In genomic region chr10:73358331-73359279, GRCh38 we compare ENCODE assay signal across 8 cellular contexts. TPM values are rescaled to one million over a fixed set of nuclear protein-coding genes. Genes with fewer than 3 reads are reported as not detected.
DNase-seq lines count a peak whose midpoint lies in the region; ATAC-seq and TF ChIP-seq lines count a peak whose summit lies in the region.

Gene CFAP70 (minus strand): TSS chr10:73358864. CDS start chr10:73354796, 4,068 bp downstream.

- peaks cover 6 to 10% of the 10 kb centered on the region in 2 donors for H3K4me1 ChIP-seq in duodenal mucosa (ENCODE audit: control insufficient read depth in 1 of 2, insufficient read depth in 2 of 2, low read length in 2 of 2)
- H3K4me1 ChIP-seq in liver (ENCODE audit: control insufficient read depth in 4 of 4, insufficient read depth in 4 of 4, low read length in 3 of 4): peaks cover 0 to 15% (median 5%) of the 10 kb centered on the region in 4 donors

- TF ChIP-seq CTCF in liver (IDR thresholded peaks at IDR 0.05; ENCODE audit: low read depth, low read length, missing input control): no peak

- no peak for TF ChIP-seq RAD21 in liver (IDR thresholded peaks at IDR 0.05)

- ATAC-seq in GM19372 (IDR thresholded peaks at IDR 0.05; ENCODE audit: low read depth, unreplicated experiment) (peak; percentile 96), HG03558 (IDR thresholded peaks at IDR 0.05; ENCODE audit: extremely low read depth, unreplicated experiment) (peak; percentile 71)

- H3K9me3 ChIP-seq in duodenal mucosa (ENCODE audit: control insufficient read depth in 1 of 2, low read length in 2 of 2): no peaks in the 10 kb centered on the region
- no peaks in the 10 kb centered on the region for H3K9me3 ChIP-seq in liver (ENCODE audit: control insufficient read depth in 4 of 4, low read length in 3 of 4)

- H3K27ac ChIP-seq in duodenal mucosa (ENCODE audit: low read depth, low read length): no peak within 1 kb of the TSS
- no peak within 1 kb of the TSS for H3K27ac ChIP-seq in liver (ENCODE audit: low read depth in 1 of 2, low read length in 2 of 2)

- 1% methylated on average over 45 of the region's 45 CpGs for WGBS in liver

- H3K9ac ChIP-seq in duodenal mucosa (ENCODE audit: low read depth in 1 of 2, low read length in 2 of 2): peak within 1 kb of the TSS; percentile 67 to 73
- peak within 1 kb of the TSS; percentile 59 to 93 for H3K9ac ChIP-seq in liver (ENCODE audit: low read depth in 1 of 2, low read length in 2 of 2)

- H3K36me3 ChIP-seq in duodenal mucosa (ENCODE audit: control insufficient read depth in 1 of 2, insufficient read depth in 2 of 2, low read length in 2 of 2): peaks cover 0 to 4% of the 10 kb centered on the region in 2 donors
- no peaks in the 10 kb centered on the region for H3K36me3 ChIP-seq in liver (ENCODE audit: control insufficient read depth in 4 of 4, insufficient read depth in 3 of 4, low read depth in 1 of 4, low read length in 3 of 4)

- no peaks in the 10 kb centered on the region for H3K27me3 ChIP-seq in duodenal mucosa (ENCODE audit: control insufficient read depth in 1 of 2, insufficient read depth in 2 of 2, low read length in 2 of 2)
- no peaks in the 10 kb centered on the region for H3K27me3 ChIP-seq in liver (ENCODE audit: control insufficient read depth in 4 of 4, insufficient read depth in 4 of 4, low read length in 3 of 4)

- DNase-seq in C1 segment of cervical spinal cord (lab: John Stamatoyannopoulos, UW) (peak; percentile 22 to 97 (median 74)), NCI-H774 (lab: John Stamatoyannopoulos, UW) (peak; percentile 97)
- DNase-seq in activated CD4-positive, alpha-beta T cell treated with anti-CD3 and anti-CD28 coated beads, Interleukin-2, amount 50 U/mL, for 48 hours: peak; percentile 90 to 91
- DNase-seq in stimulated activated CD4-positive, alpha-beta T cell treated with anti-CD3 and anti-CD28 coated beads, Interleukin-2, amount 100 ng/mL, for 48 hours: peak; percentile 81 to 84

- H3K4me3 ChIP-seq in duodenal mucosa (ENCODE audit: low read depth in 1 of 2, low read length in 2 of 2) (peak within 1 kb of the TSS; percentile 80 to 87), liver (ENCODE audit: low read depth in 1 of 3, low read length in 3 of 3) (peak within 1 kb of the TSS; percentile 70 to 87 (median 83))

TF ChIP-seq in liver, 16 proteins besides CTCF, POLR2A, EP300 and RAD21:
- TF ChIP-seq FOXA1 (IDR thresholded peaks at IDR 0.05) (no peak), RXRA (IDR thresholded peaks at IDR 0.05) (no peak), YY1 (IDR thresholded peaks at IDR 0.05) (peak; percentile 68), TAF1 (conservative IDR thresholded peaks at IDR 0.05) (no peak), MAX (IDR thresholded peaks at IDR 0.05) (no peak), HNF4A (conservative IDR thresholded peaks at IDR 0.05) (no peak), JUND (IDR thresholded peaks at IDR 0.05) (no peak), FOXA2 (IDR thresholded peaks at IDR 0.05) (no peak), ZBTB33 (IDR thresholded peaks at IDR 0.05) (peak; percentile 100), ATF3 (IDR thresholded peaks at IDR 0.05) (no peak)

RNA-seq across cellular contexts. Expression of gene CFAP70, which starts in this region (rescaled TPM):
- total RNA-seq in liver: 1 to 10 TPM in 1 of 2 donors, under 1 TPM in 1; 0.98 to 2.3 TPM
- polyA plus RNA-seq in liver: under 1 TPM; 0.46 to 0.61 TPM
